1 cellular context compared by ENCODE assay signal in the genomic region with DNA sequence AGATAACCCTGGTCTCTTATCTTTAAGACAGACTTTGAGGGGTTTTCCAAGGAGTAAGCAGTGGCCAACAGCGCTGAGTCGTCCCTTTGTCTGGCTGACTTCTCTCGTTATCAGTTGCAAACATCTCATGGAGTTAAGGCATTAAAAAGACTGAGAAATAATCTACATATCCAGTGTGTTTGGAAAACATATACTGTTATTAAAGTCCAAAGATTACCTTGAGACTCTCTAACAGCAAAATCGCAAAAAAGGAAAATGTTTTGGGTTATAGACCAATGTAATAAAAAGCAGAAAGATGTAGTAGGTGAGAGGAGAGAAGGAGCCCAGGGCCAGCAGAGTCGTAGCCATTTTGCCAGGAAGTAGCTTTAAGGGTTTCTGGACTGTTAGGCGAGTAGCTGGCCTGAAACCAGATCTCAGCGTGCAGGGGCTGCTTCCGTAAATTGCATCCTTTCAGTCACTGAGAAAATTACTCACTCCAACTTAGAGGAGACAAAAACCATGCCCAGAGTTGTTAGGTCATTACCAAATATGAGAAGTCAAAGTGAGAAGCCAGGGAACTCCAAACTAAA.
A peak's percentile ranks its signal among the peaks of the same experiment; 100 is the strongest.
TF ChIP-seq lines count a peak whose summit lies in the region.

No MANE protein-coding gene starts in this region.

TF ChIP-seq in SK-N-SH, 30 proteins besides CTCF, POLR2A, EP300 and RAD21 (continued from another document):
- TF ChIP-seq, protein P1, sequence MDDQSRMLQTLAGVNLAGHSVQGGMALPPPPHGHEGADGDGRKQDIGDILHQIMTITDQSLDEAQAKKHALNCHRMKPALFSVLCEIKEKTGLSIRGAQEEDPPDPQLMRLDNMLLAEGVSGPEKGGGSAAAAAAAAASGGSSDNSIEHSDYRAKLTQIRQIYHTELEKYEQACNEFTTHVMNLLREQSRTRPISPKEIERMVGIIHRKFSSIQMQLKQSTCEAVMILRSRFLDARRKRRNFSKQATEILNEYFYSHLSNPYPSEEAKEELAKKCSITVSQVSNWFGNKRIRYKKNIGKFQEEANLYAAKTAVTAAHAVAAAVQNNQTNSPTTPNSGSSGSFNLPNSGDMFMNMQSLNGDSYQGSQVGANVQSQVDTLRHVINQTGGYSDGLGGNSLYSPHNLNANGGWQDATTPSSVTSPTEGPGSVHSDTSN (IDR thresholded peaks at IDR 0.05): peak; percentile 37; the same call in 1 of the 2 replicates
- TF ChIP-seq JUND (IDR thresholded peaks at IDR 0.05): no peak; the same call in 1 of the 2 replicates
- peak; percentile 70; the same call in 1 of the 2 replicates for TF ChIP-seq YY1 (IDR thresholded peaks at IDR 0.05; ENCODE audit: low read depth)
- TF ChIP-seq ELF1 (IDR thresholded peaks at IDR 0.05): 0 out of 2 replicates have a peak, but pooled peaks have one; percentile 17
- TF ChIP-seq, protein P2, sequence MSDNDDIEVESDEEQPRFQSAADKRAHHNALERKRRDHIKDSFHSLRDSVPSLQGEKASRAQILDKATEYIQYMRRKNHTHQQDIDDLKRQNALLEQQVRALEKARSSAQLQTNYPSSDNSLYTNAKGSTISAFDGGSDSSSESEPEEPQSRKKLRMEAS (IDR thresholded peaks at IDR 0.05; ENCODE audit: low read depth): no peak
- TF ChIP-seq, protein P3, sequence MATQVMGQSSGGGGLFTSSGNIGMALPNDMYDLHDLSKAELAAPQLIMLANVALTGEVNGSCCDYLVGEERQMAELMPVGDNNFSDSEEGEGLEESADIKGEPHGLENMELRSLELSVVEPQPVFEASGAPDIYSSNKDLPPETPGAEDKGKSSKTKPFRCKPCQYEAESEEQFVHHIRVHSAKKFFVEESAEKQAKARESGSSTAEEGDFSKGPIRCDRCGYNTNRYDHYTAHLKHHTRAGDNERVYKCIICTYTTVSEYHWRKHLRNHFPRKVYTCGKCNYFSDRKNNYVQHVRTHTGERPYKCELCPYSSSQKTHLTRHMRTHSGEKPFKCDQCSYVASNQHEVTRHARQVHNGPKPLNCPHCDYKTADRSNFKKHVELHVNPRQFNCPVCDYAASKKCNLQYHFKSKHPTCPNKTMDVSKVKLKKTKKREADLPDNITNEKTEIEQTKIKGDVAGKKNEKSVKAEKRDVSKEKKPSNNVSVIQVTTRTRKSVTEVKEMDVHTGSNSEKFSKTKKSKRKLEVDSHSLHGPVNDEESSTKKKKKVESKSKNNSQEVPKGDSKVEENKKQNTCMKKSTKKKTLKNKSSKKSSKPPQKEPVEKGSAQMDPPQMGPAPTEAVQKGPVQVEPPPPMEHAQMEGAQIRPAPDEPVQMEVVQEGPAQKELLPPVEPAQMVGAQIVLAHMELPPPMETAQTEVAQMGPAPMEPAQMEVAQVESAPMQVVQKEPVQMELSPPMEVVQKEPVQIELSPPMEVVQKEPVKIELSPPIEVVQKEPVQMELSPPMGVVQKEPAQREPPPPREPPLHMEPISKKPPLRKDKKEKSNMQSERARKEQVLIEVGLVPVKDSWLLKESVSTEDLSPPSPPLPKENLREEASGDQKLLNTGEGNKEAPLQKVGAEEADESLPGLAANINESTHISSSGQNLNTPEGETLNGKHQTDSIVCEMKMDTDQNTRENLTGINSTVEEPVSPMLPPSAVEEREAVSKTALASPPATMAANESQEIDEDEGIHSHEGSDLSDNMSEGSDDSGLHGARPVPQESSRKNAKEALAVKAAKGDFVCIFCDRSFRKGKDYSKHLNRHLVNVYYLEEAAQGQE (IDR thresholded peaks at IDR 0.05; ENCODE audit: low read depth, low read length): no peak
- TF ChIP-seq NFIC (IDR thresholded peaks at IDR 0.05; ENCODE audit: borderline replicate concordance): peak; percentile 50; the same call in 1 of the 2 replicates
